ENCODE assay signal across 28 cellular contexts in the genomic region with DNA sequence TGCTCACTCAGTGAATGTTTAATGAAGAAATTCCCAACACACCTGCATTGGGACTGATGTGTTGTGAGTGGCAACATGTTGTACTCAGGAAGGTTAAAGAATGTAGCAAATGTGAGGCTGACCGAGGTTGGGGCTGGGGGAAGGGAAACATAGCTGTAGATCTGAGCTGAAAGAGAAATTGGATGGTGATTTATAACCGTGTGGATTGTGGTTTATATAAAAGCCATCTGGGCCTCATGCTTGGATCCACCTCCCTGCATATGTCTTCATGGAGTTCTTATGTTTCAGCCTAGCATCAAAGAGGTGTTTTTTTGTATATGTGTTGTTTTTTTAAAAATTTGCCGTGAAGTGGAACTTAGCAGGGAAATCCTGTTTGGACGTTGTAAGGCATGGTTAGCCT.
DNase-seq lines count a peak whose midpoint lies in the region; ATAC-seq and TF ChIP-seq lines count a peak whose summit lies in the region.
"Had no signal": no experiment of that assay in that cellular context is flagged by ENCODE, and none has a peak within 500 bp of the region (broad histone marks: within the 10 kb centered on the region; RNA-seq: fewer than 3 reads in every experiment).

No MANE protein-coding gene starts in this region.

- intact Hi-C loops in upper lobe of right lung (cut with DNase I), result no loop called here

- no peaks in the 10 kb centered on the region for H3K36me3 ChIP-seq in upper lobe of right lung
- H3K36me3 ChIP-seq: colonic mucosa, heart right ventricle, Peyer's patch had no signal

- no peaks in the 10 kb centered on the region for H3K27me3 ChIP-seq in upper lobe of right lung
- H3K27me3 ChIP-seq: colonic mucosa, heart right ventricle, Peyer's patch had no signal

- no peaks in the 10 kb centered on the region for H3K4me1 ChIP-seq in upper lobe of right lung
- H3K4me1 ChIP-seq: colonic mucosa, Peyer's patch had no signal

- H3K4me3 ChIP-seq in upper lobe of right lung, result no peak overlapping the region
- H3K4me3 ChIP-seq: colonic mucosa, heart right ventricle, Peyer's patch, skin epidermis had no signal

- H3K9me3 ChIP-seq in upper lobe of right lung, result no peaks in the 10 kb centered on the region
- H3K9me3 ChIP-seq: colonic mucosa, Peyer's patch had no signal

- no peak for TF ChIP-seq CTCF in upper lobe of right lung (IDR thresholded peaks at IDR 0.05)

- ATAC-seq in upper lobe of right lung (peak; percentile 27), HG03039 (IDR thresholded peaks at IDR 0.05; ENCODE audit: unreplicated experiment) (no peak), HG03432 (IDR thresholded peaks at IDR 0.05; ENCODE audit: unreplicated experiment) (no peak)
- ATAC-seq: heart right ventricle; naive thymus-derived CD8-positive, alpha-beta T cell had no signal

- peak; percentile 71 for DNase-seq in DMS79 treated with DMSO at 0.1 percent for 48 hours (lab: John Stamatoyannopoulos, UW)
- DNase-seq in NCI-H69 (lab: John Stamatoyannopoulos, UW), result peak; percentile 19
- DNase-seq in glomerular visceral epithelial cell (ENCODE audit: extremely low spot score), result peak; percentile 2
- no peak for DNase-seq in upper lobe of right lung
- DNase-seq in cerebellar cortex (ENCODE audit: low spot score), result no peak
- DNase-seq: activated CD4-positive, alpha-beta memory T cell treated with anti-CD3 and anti-CD28 coated beads, Interleukin-2, amount 10 ng/mL, durations not matched to agents 7 days and 5 days; activated CD8-positive, alpha-beta memory T cell treated with anti-CD3 and anti-CD28 coated beads, Interleukin-2, amount 50 U/mL, for 48 hours; activated naive CD4-positive, alpha-beta T cell treated with anti-CD3 and anti-CD28 coated beads for 36 hours; amygdala; Calu3; CD4-positive, CD25-positive, alpha-beta regulatory T cell; colonic mucosa; effector CD4-positive, alpha-beta T cell; heart right ventricle; KBM-7; kidney; midbrain; naive thymus-derived CD8-positive, alpha-beta T cell; NCI-H1092 treated with DMSO at 0.1 percent for 48 hours; NCI-H2029; NCI-H82; Peyer's patch; SHP77 treated with DMSO at 0.1 percent for 48 hours; stimulated activated naive CD4-positive, alpha-beta T cell had no signal

- no peak overlapping the region for H3K27ac ChIP-seq in upper lobe of right lung
- H3K27ac ChIP-seq: colonic mucosa, epithelial cell of prostate, heart right ventricle, Peyer's patch, skin epidermis had no signal

Comparison
In these comparisons a context has a peak if more than half of its experiments do, and no peak if none do; other contexts are left out.
1. DNase-seq: peak in DMS79 treated with DMSO at 0.1 percent for 48 hours (single experiment), NCI-H69 (single experiment) and glomerular visceral epithelial cell (single experiment); none in upper lobe of right lung (single experiment) and cerebellar cortex (single experiment).